9 cellular contexts compared by ENCODE assay signal in genomic region chrX:118644378-118644777, GRCh38.
DNase-seq lines count a peak whose midpoint lies in the region; ATAC-seq and TF ChIP-seq lines count a peak whose summit lies in the region.
"Had no signal": no experiment of that assay in that cellular context is flagged by ENCODE, and none has a peak within 500 bp of the region (broad histone marks: within the 10 kb centered on the region; RNA-seq: fewer than 3 reads in every experiment).

No MANE protein-coding gene starts in this region.

- intact Hi-C loops in prostate gland (cut with DNase I) (loop anchor here (5.0 kb wide), 1 partner anchor 163 kb away; no protein-coding TSS in a partner anchor), aorta (cut with DNase I) (loop anchor here (5.0 kb wide), 1 partner anchor 163 kb away; no protein-coding TSS in a partner anchor)

- no peak overlapping the region for H2BK12ac ChIP-seq in neuronal stem cell (ENCODE audit: low read length)

- H3K9me3 Mint-ChIP-seq in endothelial cell (ENCODE audit: unreplicated experiment): no peaks in the 10 kb centered on the region

- H4K8ac ChIP-seq in neuronal stem cell (ENCODE audit: low read depth, low read length): no peak overlapping the region

- no peak overlapping the region for H3K4me3 Mint-ChIP-seq in endothelial cell (ENCODE audit: unreplicated experiment)

- no peak for ATAC-seq in GM19328 (IDR thresholded peaks at IDR 0.05; ENCODE audit: unreplicated experiment)
- ATAC-seq in aorta (ENCODE audit: low FRiP score): no peak

- H3K23ac ChIP-seq in neuronal stem cell (ENCODE audit: low read depth, low read length, poor library complexity): no peak overlapping the region

- 20% methylated on average over 1 of the region's 1 CpG for WGBS in prostate gland
- WGBS in aorta, 2 donors: 29 to 40% methylated on average over 1 of the region's 1 CpG
- no CpG with 5 or more reads among the region's 1 CpG for WGBS in neuronal stem cell (ENCODE audit: extremely low coverage in 2 of 2, insufficient read length in 2 of 2, insufficient replicate concordance in 1 of 2), 2 donors

- no peak overlapping the region for H2AK5ac ChIP-seq in neuronal stem cell (ENCODE audit: low read depth, low read length)

- H2AFZ ChIP-seq in neuronal stem cell (ENCODE audit: low read length): no peak overlapping the region

- no peaks in the 10 kb centered on the region for H3K27me3 Mint-ChIP-seq in endothelial cell (ENCODE audit: unreplicated experiment)

- H3K18ac ChIP-seq in neuronal stem cell (ENCODE audit: low read length): no peak overlapping the region

- TF ChIP-seq CTCF in endothelial cell (IDR thresholded peaks at IDR 0.05; ENCODE audit: unreplicated experiment): peak; percentile 23
- TF ChIP-seq CTCF in prostate gland (IDR thresholded peaks at IDR 0.05): peak in 3 of 4 experiments; percentile 23 to 60 (median 52)

- H3K27ac ChIP-seq in prostate gland: no peak overlapping the region
- H3K27ac ChIP-seq in aorta (ENCODE audit: low read depth in 1 of 2, low read length in 2 of 2): no peak overlapping the region
- H3K27ac ChIP-seq in neuronal stem cell (replicated peaks; ENCODE audit: low read length): no peak overlapping the region

- H3K27ac Mint-ChIP-seq in endothelial cell (ENCODE audit: unreplicated experiment): no peak overlapping the region

- no peak overlapping the region for H2BK120ac ChIP-seq in neuronal stem cell (ENCODE audit: low read depth, low read length)

- H3K79me1 ChIP-seq in neuronal stem cell (ENCODE audit: low read depth, low read length): no peaks in the 10 kb centered on the region

- no peaks in the 10 kb centered on the region for H3K36me3 Mint-ChIP-seq in endothelial cell (ENCODE audit: low read depth, unreplicated experiment)

- H3K14ac ChIP-seq in neuronal stem cell (ENCODE audit: low read length): no peak overlapping the region

- no peak overlapping the region for H2BK15ac ChIP-seq in neuronal stem cell (ENCODE audit: low read length)

- no peak overlapping the region for H3K4me3 ChIP-seq in prostate gland
- no peak overlapping the region for H3K4me3 ChIP-seq in aorta (ENCODE audit: low read length in 2 of 2)
- no peak overlapping the region for H3K4me3 ChIP-seq in neuronal stem cell (ENCODE audit: low read length in 2 of 2)

- no peak overlapping the region for H2BK5ac ChIP-seq in neuronal stem cell (ENCODE audit: low read length)

- H3K27me3 ChIP-seq in prostate gland (replicated peaks; ENCODE audit: insufficient read depth): no peaks in the 10 kb centered on the region
- H3K27me3 ChIP-seq in aorta (ENCODE audit: control insufficient read depth in 1 of 2, insufficient read depth in 2 of 2, low read length in 1 of 2): no peaks in the 10 kb centered on the region
- H3K27me3 ChIP-seq in neuronal stem cell (ENCODE audit: control insufficient read depth in 3 of 3, insufficient read depth in 3 of 3, low read depth in 1 of 3, low read length in 3 of 3): no peaks in the 10 kb centered on the region

- no peak overlapping the region for H3K4me2 ChIP-seq in neuronal stem cell (ENCODE audit: insufficient read depth, low read length, poor library complexity, severe bottlenecking)

- H4K91ac ChIP-seq in neuronal stem cell (ENCODE audit: low read depth, low read length, poor library complexity): no peak overlapping the region

- DNase-seq in NCI-H510A treated with DMSO at 0.1 percent for 48 hours (lab: John Stamatoyannopoulos, UW) (peak; percentile 9), NCI-H510A (lab: John Stamatoyannopoulos, UW) (no peak), NCI-H774 (lab: John Stamatoyannopoulos, UW) (peak; percentile 13), endothelial cell (ENCODE audit: low spot score) (no peak), prostate gland (ENCODE audit: low spot score) (peak; percentile 4), aorta (no peak), neuronal stem cell (ENCODE audit: low spot score) (no peak)

- H3K4me1 ChIP-seq in prostate gland (replicated peaks) (no peaks in the 10 kb centered on the region), aorta (ENCODE audit: control insufficient read depth in 1 of 2, insufficient read depth in 2 of 2, low read length in 2 of 2) (no peaks in the 10 kb centered on the region), neuronal stem cell (ENCODE audit: control insufficient read depth in 2 of 2, insufficient read depth in 1 of 2, low read depth in 1 of 2, low read length in 2 of 2) (no peaks in the 10 kb centered on the region)
- H3K4me1 ChIP-seq: Caco-2 had no signal

- H3K4ac ChIP-seq in neuronal stem cell (ENCODE audit: low read length): no peak overlapping the region

- no peak overlapping the region for H3K9ac ChIP-seq in neuronal stem cell (ENCODE audit: low read depth, low read length, poor library complexity)

- TF ChIP-seq POLR2A in prostate gland (IDR thresholded peaks at IDR 0.05): no peak

- no peaks in the 10 kb centered on the region for H3K9me3 ChIP-seq in prostate gland
- no peaks in the 10 kb centered on the region for H3K9me3 ChIP-seq in aorta (ENCODE audit: control insufficient read depth, low read length)
- no peaks in the 10 kb centered on the region for H3K9me3 ChIP-seq in neuronal stem cell (replicated peaks in 1 of 2; ENCODE audit: control insufficient read depth in 2 of 2, insufficient read depth in 1 of 2, low read depth in 1 of 2, low read length in 2 of 2)
- H3K9me3 ChIP-seq: Caco-2 had no signal

- H3K36me3 ChIP-seq in prostate gland (no peaks in the 10 kb centered on the region), aorta (ENCODE audit: control insufficient read depth in 1 of 2, insufficient read depth in 2 of 2, low read length in 1 of 2) (no peaks in the 10 kb centered on the region), neuronal stem cell (replicated peaks in 1 of 2; ENCODE audit: control insufficient read depth in 2 of 2, insufficient read depth in 2 of 2, low read length in 2 of 2) (no peaks in the 10 kb centered on the region)

- no peaks in the 10 kb centered on the region for H3K4me1 Mint-ChIP-seq in endothelial cell (ENCODE audit: unreplicated experiment)

Comparison
In these comparisons a context has a peak if more than half of its experiments do, and no peak if none do; other contexts are left out.
1. DNase-seq: peak in NCI-H510A treated with DMSO at 0.1 percent for 48 hours (single experiment), NCI-H774 (single experiment) and prostate gland (single experiment); none in NCI-H510A (single experiment), endothelial cell (single experiment), aorta (0 of 2) and neuronal stem cell (single experiment).